ENCODE assay signal across 1 cellular context in genomic region chr17:45992175-45992574, GRCh38.
TF ChIP-seq lines count a peak whose summit lies in the region.

No MANE protein-coding gene starts in this region.

TF ChIP-seq in K562, 482 proteins besides CTCF, POLR2A, EP300 and RAD21 (continued from another document):
- TF ChIP-seq, protein P1, sequence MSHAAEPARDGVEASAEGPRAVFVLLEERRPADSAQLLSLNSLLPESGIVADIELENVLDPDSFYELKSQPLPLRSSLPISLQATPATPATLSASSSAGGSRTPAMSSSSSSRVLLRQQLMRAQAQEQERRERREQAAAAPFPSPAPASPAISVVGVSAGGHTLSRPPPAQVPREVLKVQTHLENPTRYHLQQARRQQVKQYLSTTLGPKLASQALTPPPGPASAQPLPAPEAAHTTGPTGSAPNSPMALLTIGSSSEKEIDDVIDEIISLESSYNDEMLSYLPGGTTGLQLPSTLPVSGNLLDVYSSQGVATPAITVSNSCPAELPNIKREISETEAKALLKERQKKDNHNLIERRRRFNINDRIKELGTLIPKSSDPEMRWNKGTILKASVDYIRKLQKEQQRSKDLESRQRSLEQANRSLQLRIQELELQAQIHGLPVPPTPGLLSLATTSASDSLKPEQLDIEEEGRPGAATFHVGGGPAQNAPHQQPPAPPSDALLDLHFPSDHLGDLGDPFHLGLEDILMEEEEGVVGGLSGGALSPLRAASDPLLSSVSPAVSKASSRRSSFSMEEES (CRISPR knock-in tag; IDR thresholded peaks at IDR 0.05) = peak; percentile 69
- TF ChIP-seq BCL6 (CRISPR knock-in tag; IDR thresholded peaks at IDR 0.05) = no peak
